ENCODE assay signal across 8 cellular contexts in genomic region chr10:48289652-48290238, GRCh38. TPM values are rescaled to one million over a fixed set of nuclear protein-coding genes. Genes with fewer than 3 reads are reported as not detected.
DNase-seq lines count a peak whose midpoint lies in the region; FAIRE-seq and TF ChIP-seq lines count a peak whose summit lies in the region.
"Had no signal": no experiment of that assay in that cellular context is flagged by ENCODE, and none has a peak within 500 bp of the region (broad histone marks: within the 10 kb centered on the region; RNA-seq: fewer than 3 reads in every experiment).

No MANE protein-coding gene starts in this region.

- intact Hi-C loops in esophagus muscularis mucosa (cut with DNase I), result no loop called here

- no peaks in the 10 kb centered on the region for H3K27me3 ChIP-seq in HAP-1 (ENCODE audit: low read depth)
- no peaks in the 10 kb centered on the region for H3K27me3 ChIP-seq in esophagus muscularis mucosa

- no peak overlapping the region for H3K27ac ChIP-seq in esophagus muscularis mucosa (replicated peaks in 1 of 4)

- H3K4me1 ChIP-seq in HAP-1, result no peaks in the 10 kb centered on the region
- peaks cover 0 to 30% (median 22%) of the 10 kb centered on the region in 4 donors for H3K4me1 ChIP-seq in esophagus muscularis mucosa

- WGBS in esophagus muscularis mucosa, result 19% methylated on average over 8 of the region's 8 CpGs

- in situ Hi-C loops in HAP-1 (cut with MboI; ENCODE audit: low sequenced_read_pairs), result no loop called here

- DNase-seq in ELR (ENCODE audit: low read depth) (peak; percentile 60), HAP-1 (ENCODE audit: low spot score in 2 of 2) (peak; percentile 39 to 75), NCI-H1694 (lab: John Stamatoyannopoulos, UW) (peak; percentile 54), esophagus muscularis mucosa (ENCODE audit: extremely low spot score) (no peak), nephron progenitor cell (peak; percentile 76), urothelium cell line (ENCODE audit: low spot score) (peak; percentile 70)
- DNase-seq in activated CD8-positive, alpha-beta memory T cell treated with anti-CD3 and anti-CD28 coated beads for 24 hours, result peak; percentile 75

- H3K4me1 Mint-ChIP-seq in nephron progenitor cell, result peaks cover 56% of the 10 kb centered on the region
- H3K4me1 Mint-ChIP-seq: central memory CD8-positive, alpha-beta T cell had no signal

- H3K36me3 Mint-ChIP-seq in nephron progenitor cell (ENCODE audit: low read depth), result no peaks in the 10 kb centered on the region

- H3K4me3 ChIP-seq in HAP-1 (no peak overlapping the region), esophagus muscularis mucosa (no peak overlapping the region)

- no peaks in the 10 kb centered on the region for H3K9me3 ChIP-seq in HAP-1
- no peaks in the 10 kb centered on the region for H3K9me3 ChIP-seq in esophagus muscularis mucosa

- no peak for TF ChIP-seq POLR2A in esophagus muscularis mucosa (IDR thresholded peaks at IDR 0.05; ENCODE audit: low read depth)

- peaks cover 17% of the 10 kb centered on the region for H3K27me3 Mint-ChIP-seq in nephron progenitor cell (ENCODE audit: low read depth, poor library complexity)

- H3K36me3 ChIP-seq in HAP-1 (replicated peaks) (no peaks in the 10 kb centered on the region), esophagus muscularis mucosa (no peaks in the 10 kb centered on the region)

- TF ChIP-seq CTCF in esophagus muscularis mucosa (IDR thresholded peaks at IDR 0.05) (peak; percentile 63 to 87 (median 79)), nephron progenitor cell (IDR thresholded peaks at IDR 0.05) (peak; percentile 82)

- H3K27ac Mint-ChIP-seq in nephron progenitor cell, result no peak overlapping the region

- peaks cover 10% of the 10 kb centered on the region for H3K9me3 Mint-ChIP-seq in nephron progenitor cell
- H3K9me3 Mint-ChIP-seq: central memory CD8-positive, alpha-beta T cell had no signal

- FAIRE-seq in urothelium cell line (lab: Jason Lieb, UNC), result peak; percentile 56

- no peak overlapping the region for H3K4me3 Mint-ChIP-seq in nephron progenitor cell
- H3K4me3 Mint-ChIP-seq: central memory CD8-positive, alpha-beta T cell had no signal

- TF ChIP-seq EP300 in esophagus muscularis mucosa (IDR thresholded peaks at IDR 0.05), result no peak

RNA-seq across cellular contexts. Expression of gene FRMPD2, which starts 15.2 kb away (rescaled TPM):
- total RNA-seq in esophagus muscularis mucosa, result not detected

RNA-seq across cellular contexts. Expression of gene MAPK8, which starts 16.7 kb away (rescaled TPM):
- 10 to 100 TPM; 26.8 to 50.0 (median 33.1) TPM for total RNA-seq in esophagus muscularis mucosa
